ENCODE assay signal across 12 cellular contexts in genomic region chr4:158811216-158811540, GRCh38. TPM values are rescaled to one million over a fixed set of nuclear protein-coding genes. Genes with fewer than 3 reads are reported as not detected.
DNase-seq lines count a peak whose midpoint lies in the region; ATAC-seq and TF ChIP-seq lines count a peak whose summit lies in the region.
"Had no signal": no experiment of that assay in that cellular context is flagged by ENCODE, and none has a peak within 500 bp of the region (broad histone marks: within the 10 kb centered on the region; RNA-seq: fewer than 3 reads in every experiment).

No MANE protein-coding gene starts in this region.

- peak overlapping the region in 3 of 10 experiments; percentile 1 to 54 (median 41); a peak in 4 of 20 replicates for H3K4me3 ChIP-seq in BLaER1 treated with 17β-estradiol and CSF1 and Interleukin-3, amounts not matched to agents 10 nM and 100 nM
- H3K4me3 ChIP-seq in MM.1S (ENCODE audit: low read length), result peak overlapping the region; percentile 50
- peak overlapping the region; percentile 25 for H3K4me3 ChIP-seq in endocrine pancreas (ENCODE audit: control insufficient read depth, insufficient read depth, low read length)

- no peaks in the 10 kb centered on the region for H3K27me3 ChIP-seq in BLaER1 treated with 17β-estradiol and CSF1 and Interleukin-3, amounts not matched to agents 10 nM and 100 nM
- H3K27me3 ChIP-seq in MM.1S (replicated peaks; ENCODE audit: insufficient read depth, low read length) (no peaks in the 10 kb centered on the region), endocrine pancreas (ENCODE audit: control insufficient read depth, insufficient read depth, low read length) (no peaks in the 10 kb centered on the region)

- H3K27ac Mint-ChIP-seq in nephron, result peak overlapping the region in 2 of 3 experiments; percentile 73 to 92

- peaks cover 34% of the 10 kb centered on the region for H3F3A ChIP-seq in MM.1S (ENCODE audit: insufficient read depth, low read length)

- H3K4me1 ChIP-seq in BLaER1 treated with 17β-estradiol and CSF1 and Interleukin-3, amounts not matched to agents 10 nM and 100 nM, result peaks cover 33 to 99% (median 35%) of the 10 kb centered on the region in 10 experiments
- H3K4me1 ChIP-seq in MM.1S (ENCODE audit: low read length) (peaks cover 36% of the 10 kb centered on the region), endocrine pancreas (ENCODE audit: control insufficient read depth, insufficient read depth, low read length) (peaks cover 33% of the 10 kb centered on the region)

- H3K27me3 Mint-ChIP-seq in nephron (ENCODE audit: low read depth), result peaks cover 4% of the 10 kb centered on the region
- H3K27me3 Mint-ChIP-seq: T-cell had no signal

- no peak for TF ChIP-seq CTCF in MM.1S (IDR thresholded peaks at IDR 0.05; ENCODE audit: low read length)
- no peak for TF ChIP-seq CTCF in nephron (IDR thresholded peaks at IDR 0.05; ENCODE audit: unreplicated experiment in 3 of 3)

- H2AFZ ChIP-seq in MM.1S (ENCODE audit: low read length), result no peak overlapping the region

- peaks cover 0 to 11% (median 6%) of the 10 kb centered on the region in 11 experiments; a peak in 6 of 22 replicates for H3K9me3 ChIP-seq in BLaER1 treated with 17β-estradiol and CSF1 and Interleukin-3, amounts not matched to agents 10 nM and 100 nM (replicated peaks in 1 of 11)
- H3K9me3 ChIP-seq in MM.1S (replicated peaks; ENCODE audit: insufficient read depth, low read length) (no peaks in the 10 kb centered on the region), endocrine pancreas (ENCODE audit: control insufficient read depth, low read length) (no peaks in the 10 kb centered on the region)

- peaks cover 0 to 18% (median 0%) of the 10 kb centered on the region in 11 experiments; a peak in 1 of 22 replicates for H4K20me1 ChIP-seq in BLaER1 treated with 17β-estradiol and CSF1 and Interleukin-3, amounts not matched to agents 10 nM and 100 nM
- H4K20me1 ChIP-seq in MM.1S (ENCODE audit: insufficient read depth, low read length), result no peaks in the 10 kb centered on the region

- peaks cover 0 to 11% (median 0%) of the 10 kb centered on the region in 11 experiments; a peak in 2 of 22 replicates for H3K36me3 ChIP-seq in BLaER1 treated with 17β-estradiol and CSF1 and Interleukin-3, amounts not matched to agents 10 nM and 100 nM
- H3K36me3 ChIP-seq in MM.1S (replicated peaks; ENCODE audit: insufficient read depth, low read length) (no peaks in the 10 kb centered on the region), endocrine pancreas (ENCODE audit: control insufficient read depth, insufficient read depth, low read length) (no peaks in the 10 kb centered on the region)

- H3K4me1 Mint-ChIP-seq in nephron, result peaks cover 46% of the 10 kb centered on the region

- peak overlapping the region; percentile 48 to 96 (median 77) for H3K27ac ChIP-seq in BLaER1 treated with 17β-estradiol and CSF1 and Interleukin-3, amounts not matched to agents 10 nM and 100 nM
- H3K27ac ChIP-seq in MM.1S (ENCODE audit: low read length), result peak overlapping the region; percentile 89; the same call in 1 of the 2 replicates

- no peak for ATAC-seq in HG03521 (IDR thresholded peaks at IDR 0.05; ENCODE audit: unreplicated experiment)
- ATAC-seq: stimulated activated memory B cell treated with anti-CD40 and anti-IgM and Interleukin-4, amounts not matched to agents 10 μg/mL and 1 μg/mL and 100 μg/mL, for 72 hours had no signal

- no peak overlapping the region for H3K4me3 Mint-ChIP-seq in nephron
- H3K4me3 Mint-ChIP-seq: stimulated activated memory B cell treated with anti-CD40 and anti-IgM and Interleukin-4, amounts not matched to agents 10 μg/mL and 1 μg/mL and 100 μg/mL, for 72 hours had no signal

- H3K79me2 ChIP-seq in MM.1S (ENCODE audit: low read length), result peaks cover 82% of the 10 kb centered on the region

- no peaks in the 10 kb centered on the region for H3K36me3 Mint-ChIP-seq in nephron (ENCODE audit: low read depth)
- H3K36me3 Mint-ChIP-seq: T-cell had no signal

- H3K9ac ChIP-seq in BLaER1 treated with 17β-estradiol and CSF1 and Interleukin-3, amounts not matched to agents 10 nM and 100 nM, result peak overlapping the region in 7 of 11 experiments; percentile 32 to 91 (median 67); a peak in 14 of 22 replicates
- H3K9ac ChIP-seq in MM.1S (ENCODE audit: low read length) (peak overlapping the region; percentile 50; the same call in 1 of the 2 replicates), endocrine pancreas (ENCODE audit: control insufficient read depth, insufficient read depth, low read length) (no peak overlapping the region)

- H3K9me2 ChIP-seq in MM.1S (replicated peaks; ENCODE audit: insufficient read depth, low read length), result no peaks in the 10 kb centered on the region

- H3K4me2 ChIP-seq in BLaER1 treated with 17β-estradiol and CSF1 and Interleukin-3, amounts not matched to agents 10 nM and 100 nM, result peak overlapping the region; percentile 49 to 96 (median 71)
- H3K4me2 ChIP-seq in MM.1S (ENCODE audit: low read depth, low read length), result peak overlapping the region; percentile 89

- no peaks in the 10 kb centered on the region for H3K9me3 Mint-ChIP-seq in nephron
- H3K9me3 Mint-ChIP-seq: activated T-helper 1 cell treated with anti-CD3 and anti-CD28 coated beads, Interleukin-12 subunit alpha, Interleukin-12 subunit beta, Interleukin-2, Interleukin-4 antibody, amounts not matched to agents 30 ng/mL and 10 ng/mL and 1 ng/mL, durations not matched to agents 14 hours and 24 hours and 36 hours; T-cell had no signal

- DNase-seq in MM.1S (no peak), A172 (ENCODE audit: low spot score) (no peak), NCI-H345 (lab: John Stamatoyannopoulos, UW) (no peak), AG08395 (ENCODE audit: low spot score) (no peak)
- DNase-seq: effector memory CD4-positive, alpha-beta T cell had no signal

RNA-seq across cellular contexts. Expression of gene FNIP2, which starts 42.4 kb away (rescaled TPM):
- 8.0 and 10.8 TPM in 2 replicates for total RNA-seq in A172 (2014; rRNA removed; shearing (Covaris generic))
